Comparison of ENCODE assay signal across 8 cellular contexts in genomic region chr5:79514391-79515105, GRCh38. TPM values are rescaled to one million over a fixed set of nuclear protein-coding genes. Genes with fewer than 3 reads are reported as not detected.
DNase-seq lines count a peak whose midpoint lies in the region; ATAC-seq, FAIRE-seq and TF ChIP-seq lines count a peak whose summit lies in the region.

No MANE protein-coding gene starts in this region.

- H3K4me3 ChIP-seq in keratinocyte (ENCODE audit: control insufficient read depth in 2 of 3, extremely low read depth in 1 of 3, insufficient read depth in 2 of 3, low read depth in 1 of 3, low read length in 3 of 3) = peak overlapping the region; percentile 62 to 95 (median 78)

- no peaks in the 10 kb centered on the region for H3K9me1 ChIP-seq in keratinocyte (ENCODE audit: control insufficient read depth, extremely low read depth, insufficient read depth, low read length)

- TF ChIP-seq CTCF in AG09319 (IDR thresholded peaks at IDR 0.05; ENCODE audit: low read depth, low read length) (no peak), keratinocyte (optimal IDR thresholded peaks at IDR 0.05 in 1 of 3, IDR thresholded peaks at IDR 0.05 in 1 of 3, conservative IDR thresholded peaks at IDR 0.05 in 1 of 3; ENCODE audit: extremely low read depth in 1 of 3, insufficient read depth in 2 of 3, low read length in 3 of 3) (no peak)

- H3K9me3 ChIP-seq in keratinocyte (ENCODE audit: control insufficient read depth, low read depth, low read length) = no peaks in the 10 kb centered on the region

- H3K36me3 ChIP-seq in keratinocyte (ENCODE audit: control insufficient read depth in 2 of 2, extremely low read depth in 1 of 2, insufficient read depth in 2 of 2, low read length in 2 of 2) = no peaks in the 10 kb centered on the region

- peaks cover 26% of the 10 kb centered on the region for H3K79me2 ChIP-seq in keratinocyte (ENCODE audit: control insufficient read depth, insufficient read depth, low read length)

- DNase-seq in AG09319 (ENCODE audit: extremely low read depth, low read depth) (peak; percentile 79), NCI-H345 (lab: John Stamatoyannopoulos, UW) (peak; percentile 95), cerebellar nuclear complex (lab: John Stamatoyannopoulos, UW) (peak; percentile 95), keratinocyte (ENCODE audit: low read depth, low spot score) (peak; percentile 74)
- DNase-seq in activated CD4-positive, CD25-positive, alpha-beta regulatory T cell treated with anti-CD3 and anti-CD28 coated beads, Interleukin-2, amount 50 U/mL, for 72 hours = peak; percentile 83
- peak; percentile 74 to 81 for DNase-seq in stimulated activated CD4-positive, alpha-beta T cell treated with anti-CD3 and anti-CD28 coated beads, Interleukin-15, amount 100 ng/mL, for 1 hour (ENCODE audit: low read depth in 1 of 2, low spot score in 1 of 2)

- H3K4me1 ChIP-seq in keratinocyte (ENCODE audit: control insufficient read depth, extremely low read depth, insufficient read depth, low read length) = peaks cover 15% of the 10 kb centered on the region

- no peaks in the 10 kb centered on the region for H3K27me3 ChIP-seq in keratinocyte (ENCODE audit: control insufficient read depth, extremely low read depth, insufficient read depth, low read length)

- ATAC-seq in GM19025 (IDR thresholded peaks at IDR 0.05; ENCODE audit: low read depth, unreplicated experiment) = peak; percentile 83
- peak; percentile 83 for ATAC-seq in HG03280 (IDR thresholded peaks at IDR 0.05; ENCODE audit: unreplicated experiment)

- peak overlapping the region; percentile 82 for H2AFZ ChIP-seq in keratinocyte (ENCODE audit: control insufficient read depth, low read length)

- dilution Hi-C loops in keratinocyte (cut with MboI; ENCODE audit: extremely low pct_ligation_motif_present, low sequenced_read_pairs) = no loop called here

- H3K27ac ChIP-seq in keratinocyte (ENCODE audit: control insufficient read depth, insufficient read depth, low read length) = peak overlapping the region; percentile 90

- peak overlapping the region; percentile 85 for H3K4me2 ChIP-seq in keratinocyte (ENCODE audit: control insufficient read depth, extremely low read depth, insufficient read depth, low read depth, low read length)

- FAIRE-seq in keratinocyte (lab: Jason Lieb, UNC) = peak; percentile 76

- no peaks in the 10 kb centered on the region for H4K20me1 ChIP-seq in keratinocyte (ENCODE audit: control insufficient read depth, extremely low read depth, insufficient read depth, low read length)

- H3K9ac ChIP-seq in keratinocyte (ENCODE audit: control insufficient read depth, extremely low read depth, insufficient read depth, low read length) = peak overlapping the region; percentile 90

RNA-seq across cellular contexts. Expression of gene HOMER1, which starts 0.6 kb away (rescaled TPM):
- 3.8 to 6.5 TPM (median 5.0 TPM) in 3 replicates for polyA plus RNA-seq in keratinocyte
- polyA plus RNA-seq in keratinocyte (2011; ENCODE audit: low read depth) = 60.1 TPM
- polyA plus RNA-seq in keratinocyte (2011; cell fraction: cytosol; rRNA removed) = 3.6 and 4.6 TPM in 2 replicates
- 3.7 and 3.8 TPM in 2 replicates for polyA plus RNA-seq in keratinocyte (2011; cell fraction: nucleus; rRNA removed)
- polyA plus RNA-seq in keratinocyte (2012; ENCODE audit: low replicate concordance) = 9.5 and 10.2 TPM in 2 replicates
- 1.3 to 7.7 TPM (median 5.1 TPM) in 3 replicates for polyA minus RNA-seq in keratinocyte
- 16.7 TPM for polyA minus RNA-seq in keratinocyte (2011; cell fraction: cytosol; rRNA and poly(A)+ RNA removed)
- polyA minus RNA-seq in keratinocyte (2011; cell fraction: nucleus; rRNA and poly(A)+ RNA removed) = 6.2 and 19.4 TPM in 2 replicates

Comparison
In these comparisons a context has a peak if more than half of its experiments do, and no peak if none do; other contexts are left out.
1. Peak in every context shown above with its lines: DNase-seq, ATAC-seq, H3K4me3 ChIP-seq and H3K27ac ChIP-seq.